Comparison of ENCODE assay signal across 8 cellular contexts in genomic region chr2:121649402-121649651, GRCh38. TPM values are rescaled to one million over a fixed set of nuclear protein-coding genes. Genes with fewer than 3 reads are reported as not detected.
DNase-seq lines count a peak whose midpoint lies in the region; ATAC-seq and TF ChIP-seq lines count a peak whose summit lies in the region.

TSS of gene CLASP1 (minus strand) at chr2:121649462. CDS start at chr2:121605895, 43,567 bp downstream.

- DNase-seq in 8988T (peak; percentile 87), NCI-H226 (peak; percentile 97), activated B cell treated with CpG ODN at 0.5 μM for 24 hours (peak; percentile 87), caudate nucleus (lab: John Stamatoyannopoulos, UW) (peak in 54 of 61 donors; percentile 20 to 98 (median 94)), iPS-NIHi7 (ENCODE audit: extremely low spot score) (peak; percentile 98)
- peak; percentile 90 for DNase-seq in stimulated activated CD4-positive, alpha-beta T cell treated with anti-CD3 and anti-CD28 coated beads, Interleukin-12 subunit alpha, Interleukin-12 subunit beta, amount 100 ng/mL, for 4 hours

- TF ChIP-seq CTCF in activated B cell treated with CpG ODN at 0.5 μM for 24 hours (IDR thresholded peaks at IDR 0.05): no peak

- peak within 1 kb of the TSS; percentile 100 for H3K4me3 Mint-ChIP-seq in activated B cell treated with CpG ODN at 0.5 μM for 24 hours

- ATAC-seq in GM18858 (IDR thresholded peaks at IDR 0.05; ENCODE audit: unreplicated experiment) (peak; percentile 89), HG03095 (IDR thresholded peaks at IDR 0.05; ENCODE audit: unreplicated experiment) (peak; percentile 89), activated B cell treated with CpG ODN at 0.5 μM for 24 hours (ENCODE audit: low read depth) (peak; percentile 93)

- peaks cover 14% of the 10 kb centered on the region for H3K36me3 Mint-ChIP-seq in activated B cell treated with CpG ODN at 0.5 μM for 24 hours (ENCODE audit: low read depth)

- POLR2A ChIA-PET in activated B cell treated with CpG ODN at 0.5 μM for 24 hours (lab: Charles Lee): interaction anchor here (0.6 to 4.5 kb wide), 22 partner anchors 8 to 1472 kb away, joined by 3 to 268 read pairs (median 6); partner anchors contain the start of genes NIFK, RNU4ATAC and TSN

- peak within 1 kb of the TSS; percentile 98 for H3K27ac ChIP-seq in caudate nucleus (ENCODE audit: low read depth, low read length)

- H3K27ac Mint-ChIP-seq in activated B cell treated with CpG ODN at 0.5 μM for 24 hours: peak within 1 kb of the TSS; percentile 100

- intact Hi-C loops in activated B cell treated with CpG ODN at 0.5 μM for 24 hours (cut with micrococcal nuclease): loop anchor here (1.0 to 2.0 kb wide), 4 partner anchors 33 to 118 kb away; partner anchors contain the start of gene TSN

- peaks cover 55% of the 10 kb centered on the region for H3K4me1 Mint-ChIP-seq in activated B cell treated with CpG ODN at 0.5 μM for 24 hours

- no peaks in the 10 kb centered on the region for H3K27me3 Mint-ChIP-seq in activated B cell treated with CpG ODN at 0.5 μM for 24 hours

- H3K9me3 Mint-ChIP-seq in activated B cell treated with CpG ODN at 0.5 μM for 24 hours: no peaks in the 10 kb centered on the region

- CTCF ChIA-PET in activated B cell treated with CpG ODN at 0.5 μM for 24 hours (lab: Charles Lee): interaction anchor here (1.0 kb wide), 1 partner anchor 119 kb away, joined by 7 read pairs; the partner anchor contains the start of gene RNU4ATAC

RNA-seq across cellular contexts. Expression of gene CLASP1, which starts in this region (rescaled TPM):
- 56.6 and 65.0 TPM in 2 replicates for total RNA-seq in activated B cell treated with CpG ODN at 0.5 μM for 24 hours

Comparison
In these comparisons a context has a peak if more than half of its experiments do, and no peak if none do; other contexts are left out.
1. Peak in every context shown above with its lines: DNase-seq, ATAC-seq and H3K27ac ChIP-seq.